In genomic region chr13:110166598-110166997, GRCh38 we compare ENCODE assay signal across 15 cellular contexts.
DNase-seq lines count a peak whose midpoint lies in the region; ATAC-seq and TF ChIP-seq lines count a peak whose summit lies in the region.
"Had no signal": no experiment of that assay in that cellular context is flagged by ENCODE, and none has a peak within 500 bp of the region (broad histone marks: within the 10 kb centered on the region; RNA-seq: fewer than 3 reads in every experiment).

No MANE protein-coding gene starts in this region.

- no peaks in the 10 kb centered on the region for H3K9me3 Mint-ChIP-seq in chondrocyte (ENCODE audit: low read depth)

- H2BK120ac ChIP-seq in IMR-90 (ENCODE audit: low read depth, low read length) = no peak overlapping the region

- no peak overlapping the region for H2BK5ac ChIP-seq in IMR-90 (ENCODE audit: low read depth, low read length, poor library complexity, severe bottlenecking)

- BruUV-seq in IMR-90 (replicated peaks; lab: Mats Ljungman, UMichigan) = no TSS peak

- peaks cover 11% of the 10 kb centered on the region; the same call in 1 of the 2 replicates for H3K9me1 ChIP-seq in IMR-90 (ENCODE audit: insufficient read depth, low read length)

- no peak overlapping the region for H4K5ac ChIP-seq in IMR-90 (ENCODE audit: low read depth, low read length)

- no peak overlapping the region for H3K27ac ChIP-seq in IMR-90 (ENCODE audit: insufficient read depth, low read length)
- H3K27ac ChIP-seq: BLaER1 treated with 17β-estradiol and CSF1 and Interleukin-3, amounts not matched to agents 10 nM and 100 nM; GM23248; HL-60 had no signal

- H3K23ac ChIP-seq in IMR-90 (ENCODE audit: low read depth, low read length) = no peak overlapping the region

- no peaks in the 10 kb centered on the region for H3K27me3 Mint-ChIP-seq in chondrocyte (ENCODE audit: low read depth)

- TF ChIP-seq CTCF in IMR-90 (conservative IDR thresholded peaks at IDR 0.05; ENCODE audit: low read depth, low read length) = no peak
- TF ChIP-seq CTCF in chondrocyte (IDR thresholded peaks at IDR 0.05) = no peak

- H2AK9ac ChIP-seq in IMR-90 (replicated peaks; ENCODE audit: low read depth, low read length, poor library complexity) = no peak overlapping the region

- H3K14ac ChIP-seq in IMR-90 (replicated peaks; ENCODE audit: low read depth, low read length) = no peak overlapping the region

- in situ Hi-C loops in IMR-90 (cut with MboI; ENCODE audit: low sequenced_read_pairs) = no loop called here

- peaks cover 6 to 21% of the 10 kb centered on the region in 2 experiments; a peak in 2 of 4 replicates for H3K79me1 ChIP-seq in IMR-90 (ENCODE audit: low read depth in 1 of 2, low read length in 2 of 2)

- H3K27ac Mint-ChIP-seq in chondrocyte (ENCODE audit: unreplicated experiment) = peak overlapping the region; percentile 27
- H3K27ac Mint-ChIP-seq: B cell; CD8-positive, alpha-beta T cell had no signal

- no peak overlapping the region for H3K56ac ChIP-seq in IMR-90 (ENCODE audit: extremely low read depth, insufficient read depth, low read length)

- CTCF ChIA-PET in IMR-90 (lab: Yijun Ruan, JAX) = no interaction called here

- H3K4me1 Mint-ChIP-seq in chondrocyte (ENCODE audit: low read depth) = peaks cover 4% of the 10 kb centered on the region
- H3K4me1 Mint-ChIP-seq: B cell had no signal

- no peak overlapping the region for H3K4me3 ChIP-seq in IMR-90 (ENCODE audit: insufficient read depth, low read depth, low read length)
- H3K4me3 ChIP-seq: BLaER1 treated with 17β-estradiol and CSF1 and Interleukin-3, amounts not matched to agents 10 nM and 100 nM; GM12878; GM23248 had no signal

- no CpG with 5 or more reads among the region's 4 CpGs for WGBS in IMR-90 (ENCODE audit: extremely low coverage in 2 of 2, insufficient read length in 1 of 2), 2 experiments

- H4K8ac ChIP-seq in IMR-90 (ENCODE audit: low read depth in 2 of 2, low read length in 2 of 2) = no peak overlapping the region

- peaks cover 68% of the 10 kb centered on the region for H3K36me3 Mint-ChIP-seq in chondrocyte (ENCODE audit: low read depth)
- H3K36me3 Mint-ChIP-seq: CD8-positive, alpha-beta T cell had no signal

- intact Hi-C loops in IMR-90 (cut with micrococcal nuclease) = no loop called here

- H3K27me3 ChIP-seq in IMR-90 (ENCODE audit: control insufficient read depth, insufficient read depth, low read length) = no peaks in the 10 kb centered on the region
- H3K27me3 ChIP-seq: BLaER1 treated with 17β-estradiol and CSF1 and Interleukin-3, amounts not matched to agents 10 nM and 100 nM had no signal

- H2BK15ac ChIP-seq in IMR-90 (ENCODE audit: low read depth, low read length) = no peak overlapping the region

- peaks cover 7% of the 10 kb centered on the region for H4K20me1 ChIP-seq in IMR-90 (ENCODE audit: insufficient read depth, low read length)
- H4K20me1 ChIP-seq: BLaER1 treated with 17β-estradiol and CSF1 and Interleukin-3, amounts not matched to agents 10 nM and 100 nM had no signal

- ATAC-seq in IMR-90 (ENCODE audit: low read depth) = no peak
- ATAC-seq in GM18498 (IDR thresholded peaks at IDR 0.05; ENCODE audit: unreplicated experiment) = no peak
- no peak for ATAC-seq in SK-N-SH treated with all-trans-retinoic acid at 6 μM for 48 hours
- ATAC-seq: CD8-positive, alpha-beta T cell; GM12878 had no signal

- no peak overlapping the region for H3K9ac ChIP-seq in IMR-90 (ENCODE audit: low read depth, low read length)
- H3K9ac ChIP-seq: BLaER1 treated with 17β-estradiol and CSF1 and Interleukin-3, amounts not matched to agents 10 nM and 100 nM; GM23248 had no signal

- POLR2A ChIA-PET in IMR-90 (lab: Charles Lee; ENCODE audit: unreplicated experiment) = no interaction called here

- TF ChIP-seq POLR2A in IMR-90 (IDR thresholded peaks at IDR 0.05; ENCODE audit: low read depth, low read length) = no peak

- H2BK20ac ChIP-seq in IMR-90 (ENCODE audit: low read depth, low read length) = no peak overlapping the region

- no peak overlapping the region for H3K4ac ChIP-seq in IMR-90 (ENCODE audit: low read depth, low read length)

- no peak overlapping the region for H3K18ac ChIP-seq in IMR-90 (ENCODE audit: low read depth, low read length)

- no peak overlapping the region for H4K91ac ChIP-seq in IMR-90 (ENCODE audit: insufficient read depth, low read depth, low read length)

- peaks cover 68% of the 10 kb centered on the region for H3K36me3 ChIP-seq in IMR-90 (ENCODE audit: control insufficient read depth, insufficient read depth, low read length)
- H3K36me3 ChIP-seq: BLaER1 treated with 17β-estradiol and CSF1 and Interleukin-3, amounts not matched to agents 10 nM and 100 nM had no signal

- H2AK5ac ChIP-seq in IMR-90 (ENCODE audit: low read depth, low read length) = no peak overlapping the region

- no peaks in the 10 kb centered on the region for H3K4me1 ChIP-seq in IMR-90 (ENCODE audit: control insufficient read depth, insufficient read depth, low read length)

- H3K9me3 ChIP-seq in IMR-90 (ENCODE audit: control insufficient read depth, insufficient read depth, low read length) = no peaks in the 10 kb centered on the region

- TF ChIP-seq RAD21 in IMR-90 (IDR thresholded peaks at IDR 0.05; ENCODE audit: low read length) = no peak

- no peak overlapping the region for H3K4me2 ChIP-seq in IMR-90 (ENCODE audit: low read depth, low read length)
- H3K4me2 ChIP-seq: BLaER1 treated with 17β-estradiol and CSF1 and Interleukin-3, amounts not matched to agents 10 nM and 100 nM had no signal

- dilution Hi-C loops in IMR-90 (cut with HindIII; ENCODE audit: low sequenced_read_pairs, unreplicated experiment) = no loop called here

- no peak overlapping the region for H3K4me3 Mint-ChIP-seq in chondrocyte (ENCODE audit: unreplicated experiment)
- H3K4me3 Mint-ChIP-seq: B cell; CD8-positive, alpha-beta T cell had no signal

- DNase-seq in IMR-90 (peak; percentile 24), chondrocyte (ENCODE audit: low spot score) (no peak), renal cortical epithelial cell (ENCODE audit: low read depth) (peak; percentile 7), NCI-H2107 treated with DMSO at 0.1 percent for 48 hours (lab: John Stamatoyannopoulos, UW; ENCODE audit: unreplicated experiment) (no peak)
- DNase-seq: Calu3; CD8-positive, alpha-beta T cell; DMS79 treated with DMSO at 0.1 percent for 48 hours; GM23248; HCEC 1CT had no signal

- no peak overlapping the region for H2AFZ ChIP-seq in IMR-90 (replicated peaks; ENCODE audit: low read length, poor library complexity)
- H2AFZ ChIP-seq: GM23248 had no signal

TF ChIP-seq in IMR-90, 13 proteins besides CTCF, POLR2A, EP300 and RAD21:
- TF ChIP-seq ELK1 (IDR thresholded peaks at IDR 0.05; ENCODE audit: borderline replicate concordance, low read depth, low read length) = no peak
- peak; percentile 50 for TF ChIP-seq MAFK (IDR thresholded peaks at IDR 0.05; ENCODE audit: low read depth, low read length)
- TF ChIP-seq BHLHE40 (IDR thresholded peaks at IDR 0.05; ENCODE audit: low read depth, low read length) = no peak; the same call in 1 of the 2 replicates

TF ChIP-seq in SK-N-SH treated with all-trans-retinoic acid at 6 μM for 48 hours, 23 proteins besides CTCF, POLR2A, EP300 and RAD21 (continues in another document):
- TF ChIP-seq ZNF565 (CRISPR knock-in tag; conservative IDR thresholded peaks at IDR 0.05; ENCODE audit: low read depth) (no peak), PPARA (CRISPR knock-in tag; IDR thresholded peaks at IDR 0.05; ENCODE audit: borderline replicate concordance) (no peak), POU6F1 (CRISPR knock-in tag; IDR thresholded peaks at IDR 0.05; ENCODE audit: borderline replicate concordance, low read depth) (no peak), BACH2 (CRISPR knock-in tag; IDR thresholded peaks at IDR 0.05; ENCODE audit: borderline replicate concordance) (no peak), ZNF8 (CRISPR knock-in tag; IDR thresholded peaks at IDR 0.05) (no peak), CSDC2 (CRISPR knock-in tag; IDR thresholded peaks at IDR 0.05) (no peak), ZNF70 (CRISPR knock-in tag; IDR thresholded peaks at IDR 0.05) (no peak), TOX (CRISPR knock-in tag; IDR thresholded peaks at IDR 0.05; ENCODE audit: borderline replicate concordance) (no peak), ISL1 (CRISPR knock-in tag; IDR thresholded peaks at IDR 0.05) (no peak), ARNTL (CRISPR knock-in tag; IDR thresholded peaks at IDR 0.05; ENCODE audit: borderline replicate concordance, low read depth) (no peak)
- TF ChIP-seq, protein P1, sequence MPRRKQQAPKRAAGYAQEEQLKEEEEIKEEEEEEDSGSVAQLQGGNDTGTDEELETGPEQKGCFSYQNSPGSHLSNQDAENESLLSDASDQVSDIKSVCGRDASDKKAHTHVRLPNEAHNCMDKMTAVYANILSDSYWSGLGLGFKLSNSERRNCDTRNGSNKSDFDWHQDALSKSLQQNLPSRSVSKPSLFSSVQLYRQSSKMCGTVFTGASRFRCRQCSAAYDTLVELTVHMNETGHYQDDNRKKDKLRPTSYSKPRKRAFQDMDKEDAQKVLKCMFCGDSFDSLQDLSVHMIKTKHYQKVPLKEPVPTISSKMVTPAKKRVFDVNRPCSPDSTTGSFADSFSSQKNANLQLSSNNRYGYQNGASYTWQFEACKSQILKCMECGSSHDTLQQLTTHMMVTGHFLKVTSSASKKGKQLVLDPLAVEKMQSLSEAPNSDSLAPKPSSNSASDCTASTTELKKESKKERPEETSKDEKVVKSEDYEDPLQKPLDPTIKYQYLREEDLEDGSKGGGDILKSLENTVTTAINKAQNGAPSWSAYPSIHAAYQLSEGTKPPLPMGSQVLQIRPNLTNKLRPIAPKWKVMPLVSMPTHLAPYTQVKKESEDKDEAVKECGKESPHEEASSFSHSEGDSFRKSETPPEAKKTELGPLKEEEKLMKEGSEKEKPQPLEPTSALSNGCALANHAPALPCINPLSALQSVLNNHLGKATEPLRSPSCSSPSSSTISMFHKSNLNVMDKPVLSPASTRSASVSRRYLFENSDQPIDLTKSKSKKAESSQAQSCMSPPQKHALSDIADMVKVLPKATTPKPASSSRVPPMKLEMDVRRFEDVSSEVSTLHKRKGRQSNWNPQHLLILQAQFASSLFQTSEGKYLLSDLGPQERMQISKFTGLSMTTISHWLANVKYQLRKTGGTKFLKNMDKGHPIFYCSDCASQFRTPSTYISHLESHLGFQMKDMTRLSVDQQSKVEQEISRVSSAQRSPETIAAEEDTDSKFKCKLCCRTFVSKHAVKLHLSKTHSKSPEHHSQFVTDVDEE (CRISPR knock-in tag; IDR thresholded peaks at IDR 0.05) = no peak

Comparison
In these comparisons a context has a peak if more than half of its experiments do, and no peak if none do; other contexts are left out.
1. DNase-seq: peak in IMR-90 (single experiment) and renal cortical epithelial cell (single experiment); none in chondrocyte (single experiment) and NCI-H2107 treated with DMSO at 0.1 percent for 48 hours (single experiment).